ENCODE assay signal across 8 cellular contexts in the genomic region with DNA sequence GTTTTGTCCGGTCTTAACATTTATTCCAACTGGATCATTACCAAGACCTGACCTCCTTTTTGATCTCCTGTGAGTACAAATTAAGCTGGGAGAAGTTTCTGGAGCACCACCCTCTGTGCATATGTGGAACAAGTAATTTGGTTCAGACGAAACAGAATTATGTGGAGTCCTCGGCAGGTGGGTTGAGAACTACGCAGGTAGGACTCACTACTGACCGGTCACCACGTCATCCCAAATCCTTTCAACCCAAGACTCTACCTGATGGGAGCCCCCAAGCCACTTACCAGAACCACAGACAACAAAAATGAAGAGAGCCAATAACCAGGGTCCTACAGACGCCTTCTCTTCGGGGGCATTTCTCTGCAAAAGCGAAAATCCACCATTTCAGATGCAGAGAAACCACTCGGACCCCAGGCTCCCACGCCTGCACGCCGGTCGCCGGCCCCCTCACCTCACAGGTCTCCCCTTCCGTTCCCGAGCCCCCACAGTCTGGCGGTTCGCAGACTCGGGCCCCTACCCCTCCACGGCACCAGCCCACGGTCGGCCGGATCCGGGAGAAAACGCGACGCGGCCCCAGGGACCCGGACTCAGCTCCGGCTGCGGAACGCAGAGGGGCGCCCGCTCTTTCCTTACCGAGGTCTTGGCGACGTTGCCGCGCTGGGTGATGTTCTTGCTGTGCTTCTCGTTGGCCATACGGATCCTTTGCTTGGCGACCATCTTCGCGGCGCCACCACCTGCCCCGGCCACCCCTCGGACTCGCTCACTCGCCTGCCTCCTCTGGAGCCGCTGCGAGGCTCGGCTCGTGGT. TPM values are rescaled to one million over a fixed set of nuclear protein-coding genes. Genes with fewer than 3 reads are reported as not detected.
DNase-seq lines count a peak whose midpoint lies in the region; ATAC-seq and TF ChIP-seq lines count a peak whose summit lies in the region.

No MANE protein-coding gene starts in this region.

- no peak for TF ChIP-seq CTCF in Caco-2 (IDR thresholded peaks at IDR 0.05; ENCODE audit: insufficient read depth in 1 of 2, low read depth in 1 of 2, low read length in 1 of 2, severe bottlenecking in 1 of 2, unreplicated experiment in 1 of 2)
- no peak for TF ChIP-seq CTCF in fibroblast of villous mesenchyme (IDR thresholded peaks at IDR 0.05; ENCODE audit: insufficient read depth, low read depth, low read length)
- TF ChIP-seq CTCF in neutrophil (IDR thresholded peaks at IDR 0.05) = no peak
- no peak for TF ChIP-seq CTCF in type B pancreatic cell (conservative IDR thresholded peaks at IDR 0.05)

- intact Hi-C loops in Caco-2 (cut with micrococcal nuclease; ENCODE audit: unreplicated experiment) = loop anchor here (1.0 kb wide), 1 partner anchor 58 kb away; a partner anchor contains a TSS

- H3K4me3 ChIP-seq in Caco-2 (ENCODE audit: low read depth, low read length) (peak overlapping the region; percentile 99), fibroblast of villous mesenchyme (ENCODE audit: low read depth, low read length) (peak overlapping the region; percentile 97), neutrophil (ENCODE audit: low read depth in 1 of 2, low read length in 1 of 2) (peak overlapping the region; percentile 78 to 80)

- no peaks in the 10 kb centered on the region for H3K27me3 ChIP-seq in Caco-2 (replicated peaks; ENCODE audit: control insufficient read depth, insufficient read depth, low read length)
- H3K27me3 ChIP-seq in neutrophil = no peaks in the 10 kb centered on the region

- H3K9me3 ChIP-seq in Caco-2 (no peaks in the 10 kb centered on the region), neutrophil (no peaks in the 10 kb centered on the region)

- H3K4me1 ChIP-seq in Caco-2 (peaks cover 11% of the 10 kb centered on the region), neutrophil (ENCODE audit: control insufficient read depth in 1 of 2, insufficient read depth in 1 of 2, low read depth in 1 of 2, low read length in 1 of 2) (peaks cover 37 to 42% of the 10 kb centered on the region in 2 experiments)

- H3K36me3 Mint-ChIP-seq in Caco-2 (ENCODE audit: insufficient read depth, unreplicated experiment) (peaks cover 61% of the 10 kb centered on the region), type B pancreatic cell (peaks cover 16% of the 10 kb centered on the region)

- POLR2A ChIA-PET in Caco-2 (lab: Charles Lee) = interaction anchor here (0.6 to 1.3 kb wide), 7 partner anchors 10 to 576 kb away, joined by 3 to 6 read pairs (median 3); a partner anchor contains a TSS

- H3K4me3 Mint-ChIP-seq in Caco-2 (ENCODE audit: unreplicated experiment) = peak overlapping the region; percentile 87
- H3K4me3 Mint-ChIP-seq in type B pancreatic cell = peak overlapping the region; percentile 92

- CTCF ChIA-PET in Caco-2 (lab: Charles Lee) = interaction anchor here (1.2 to 1.4 kb wide), 2 partner anchors 17 to 319 kb away, joined by 3 read pairs; no protein-coding TSS in a partner anchor

- BruUV-seq in Caco-2 (replicated peaks; lab: Mats Ljungman, UMichigan) = no TSS peak

- H3K27ac Mint-ChIP-seq in Caco-2 (ENCODE audit: unreplicated experiment) = peak overlapping the region; percentile 99
- H3K27ac Mint-ChIP-seq in type B pancreatic cell = peak overlapping the region; percentile 97

- H3K36me3 ChIP-seq in Caco-2 (ENCODE audit: control insufficient read depth, insufficient read depth, low read length) (peaks cover 3% of the 10 kb centered on the region; the same call in 1 of the 2 replicates), neutrophil (peaks cover 16% of the 10 kb centered on the region)

- peak overlapping the region; percentile 95 for H3K27ac ChIP-seq in neutrophil

- H3K4me1 Mint-ChIP-seq in Caco-2 (ENCODE audit: low read depth, unreplicated experiment) (peaks cover 6% of the 10 kb centered on the region), type B pancreatic cell (ENCODE audit: unreplicated experiment) (peaks cover 29% of the 10 kb centered on the region)

- no peaks in the 10 kb centered on the region for H3K9me3 Mint-ChIP-seq in Caco-2 (ENCODE audit: unreplicated experiment)
- no peaks in the 10 kb centered on the region for H3K9me3 Mint-ChIP-seq in type B pancreatic cell

- no peaks in the 10 kb centered on the region for H3K27me3 Mint-ChIP-seq in Caco-2 (ENCODE audit: insufficient read depth, unreplicated experiment)
- no peaks in the 10 kb centered on the region for H3K27me3 Mint-ChIP-seq in type B pancreatic cell

- ATAC-seq in GM21528 (IDR thresholded peaks at IDR 0.05; ENCODE audit: low FRiP score, unreplicated experiment) (peak; percentile 22), HG02642 (IDR thresholded peaks at IDR 0.05; ENCODE audit: poor library complexity, unreplicated experiment) (no peak)

- DNase-seq in Caco-2 (peak; percentile 27 to 43), NCI-H146 treated with DMSO at 0.1 percent for 48 hours (lab: John Stamatoyannopoulos, UW; ENCODE audit: unreplicated experiment) (peak; percentile 75), activated T-helper 1 cell treated with Interleukin-2 at 50 U/mL for 16 hours (ENCODE audit: low read depth) (peak; percentile 33), fibroblast of villous mesenchyme (ENCODE audit: low read depth) (peak; percentile 17), type B pancreatic cell (ENCODE audit: extremely low spot score, unreplicated experiment) (peak; percentile 75)

RNA-seq across cellular contexts. Expression of a gene that starts 0.7 kb away (rescaled TPM):
- total RNA-seq in Caco-2 (2022) (89.4 and 90.8 TPM in 2 replicates), fibroblast of villous mesenchyme (151 and 176 TPM in 2 replicates), type B pancreatic cell (ENCODE audit: low replicate concordance) (96.8 and 162 TPM in 2 replicates)

RNA-seq across cellular contexts. Expression of a gene that starts 1.0 kb away (rescaled TPM):
- total RNA-seq in Caco-2 (2022) (97.1 and 103 TPM in 2 replicates), fibroblast of villous mesenchyme (147 and 156 TPM in 2 replicates), type B pancreatic cell (ENCODE audit: low replicate concordance) (56.1 and 58.3 TPM in 2 replicates)

RNA-seq across cellular contexts. Expression of a gene that starts 57.5 kb away (rescaled TPM):
- 121 and 124 TPM in 2 replicates for total RNA-seq in Caco-2 (2022)
- total RNA-seq in fibroblast of villous mesenchyme = 112 and 186 TPM in 2 replicates
- total RNA-seq in type B pancreatic cell (ENCODE audit: low replicate concordance) = 73.8 and 92.7 TPM in 2 replicates

Comparison
In these comparisons a context has a peak if more than half of its experiments do, and no peak if none do; other contexts are left out.
1. DNase-seq: peak in every context shown above with its lines; median percentile 75 in NCI-H146 treated with DMSO at 0.1 percent for 48 hours; 75 in type B pancreatic cell; 35 in Caco-2; 33 in activated T-helper 1 cell treated with Interleukin-2 at 50 U/mL for 16 hours; 17 in fibroblast of villous mesenchyme.